ENCODE assay signal across 11 cellular contexts in genomic region chr17:2211661-2212327, GRCh38.
A peak's percentile ranks its signal among the peaks of the same experiment; 100 is the strongest.
DNase-seq lines count a peak whose midpoint lies in the region; ATAC-seq and TF ChIP-seq lines count a peak whose summit lies in the region.
"Had no signal": no experiment of that assay in that cellular context is flagged by ENCODE, and none has a peak within 500 bp of the region (broad histone marks: within the 10 kb centered on the region; RNA-seq: fewer than 3 reads in every experiment).

No MANE protein-coding gene starts in this region.

- H3K27me3 ChIP-seq in adrenal gland = no peaks in the 10 kb centered on the region
- H3K27me3 ChIP-seq in mesenchymal stem cell (ENCODE audit: control insufficient read depth in 1 of 2, insufficient read depth in 1 of 2, low read length in 2 of 2) = no peaks in the 10 kb centered on the region
- H3K27me3 ChIP-seq in tibial nerve = no peaks in the 10 kb centered on the region
- H3K27me3 ChIP-seq: testis had no signal

- H3K23ac ChIP-seq in mesenchymal stem cell (ENCODE audit: low read length in 2 of 2) = no peak overlapping the region

- TF ChIP-seq POLR2A in adrenal gland (IDR thresholded peaks at IDR 0.05) = no peak
- no peak for TF ChIP-seq POLR2A in tibial nerve (IDR thresholded peaks at IDR 0.05)

- no peak for DNase-seq in activated naive CD4-positive, alpha-beta T cell treated with anti-CD3 and anti-CD28 coated beads, Interleukin-2, amount 50 U/mL, for 16 hours
- DNase-seq in adrenal gland = peak in 1 of 7 donors; percentile 34
- no peak for DNase-seq in mesenchymal stem cell
- DNase-seq in tibial nerve (ENCODE audit: low spot score in 2 of 2) = no peak
- DNase-seq in epidermal melanocyte (ENCODE audit: insufficient read length, low spot score) = no peak
- no peak for DNase-seq in DMS114 treated with DMSO at 0.1 percent for 48 hours (lab: John Stamatoyannopoulos, UW; ENCODE audit: unreplicated experiment)
- DNase-seq: NCI-H1048 had no signal

- no peaks in the 10 kb centered on the region for H3K9me3 Mint-ChIP-seq in activated naive CD4-positive, alpha-beta T cell treated with anti-CD3 and anti-CD28 coated beads, Interleukin-2, amount 50 U/mL, for 24 hours

- H2AFZ ChIP-seq in mesenchymal stem cell (ENCODE audit: low read depth, low read length) = no peak overlapping the region

- no peak overlapping the region for H3K14ac ChIP-seq in mesenchymal stem cell (ENCODE audit: low read length in 2 of 2)

- H3K9me3 ChIP-seq in adrenal gland (replicated peaks in 1 of 3) (no peaks in the 10 kb centered on the region), mesenchymal stem cell (ENCODE audit: control insufficient read depth, low read length) (no peaks in the 10 kb centered on the region), tibial nerve (no peaks in the 10 kb centered on the region)
- H3K9me3 ChIP-seq: testis had no signal

- H3K4me3 Mint-ChIP-seq in activated naive CD4-positive, alpha-beta T cell treated with anti-CD3 and anti-CD28 coated beads, Interleukin-2, amount 50 U/mL, for 24 hours = peak overlapping the region; percentile 8
- H3K4me3 Mint-ChIP-seq: B cell had no signal

- peaks cover 37 to 55% of the 10 kb centered on the region in 2 donors for H3K4me1 ChIP-seq in adrenal gland (replicated peaks in 1 of 2)
- peaks cover 27% of the 10 kb centered on the region for H3K4me1 ChIP-seq in mesenchymal stem cell (ENCODE audit: control insufficient read depth, insufficient read depth, low read depth, low read length)
- peaks cover 0 to 75% (median 39%) of the 10 kb centered on the region in 4 donors for H3K4me1 ChIP-seq in tibial nerve

- H3K4me1 Mint-ChIP-seq in activated naive CD4-positive, alpha-beta T cell treated with anti-CD3 and anti-CD28 coated beads, Interleukin-2, amount 50 U/mL, for 24 hours = peaks cover 71% of the 10 kb centered on the region

- TF ChIP-seq CTCF in adrenal gland (IDR thresholded peaks at IDR 0.05) = no peak
- TF ChIP-seq CTCF in tibial nerve (IDR thresholded peaks at IDR 0.05) = no peak

- H3K36me3 ChIP-seq in adrenal gland (replicated peaks in 1 of 2) = no peaks in the 10 kb centered on the region
- peaks cover 3 to 21% of the 10 kb centered on the region in 2 experiments for H3K36me3 ChIP-seq in mesenchymal stem cell (ENCODE audit: control insufficient read depth in 1 of 2, insufficient read depth in 2 of 2, low read depth in 1 of 2, low read length in 2 of 2)
- peaks cover 0 to 6% (median 0%) of the 10 kb centered on the region in 3 donors for H3K36me3 ChIP-seq in tibial nerve

- peaks cover 16% of the 10 kb centered on the region for H3K79me1 ChIP-seq in mesenchymal stem cell (replicated peaks; ENCODE audit: low read length, poor library complexity, severe bottlenecking)

- H2BK12ac ChIP-seq in mesenchymal stem cell (ENCODE audit: low read length in 2 of 2) = peak overlapping the region in 1 of 2 experiments; percentile 6

- H2BK15ac ChIP-seq in mesenchymal stem cell (ENCODE audit: low read depth, poor library complexity, severe bottlenecking) = no peak overlapping the region

- no peak for ATAC-seq in HG02588 (IDR thresholded peaks at IDR 0.05; ENCODE audit: unreplicated experiment)

- no peak overlapping the region for H2BK5ac ChIP-seq in mesenchymal stem cell (ENCODE audit: low read depth, low read length, poor library complexity, severe bottlenecking)

- no peak overlapping the region for H3K4me3 ChIP-seq in adrenal gland
- peak overlapping the region in 1 of 2 experiments; percentile 68 for H3K4me3 ChIP-seq in mesenchymal stem cell (ENCODE audit: insufficient read depth in 1 of 2, low read depth in 1 of 2, low read length in 2 of 2)
- H3K4me3 ChIP-seq in tibial nerve = no peak overlapping the region
- H3K4me3 ChIP-seq: testis had no signal

- 92 to 97% (median 95%) methylated on average over 5 of the region's 5 CpGs for WGBS in adrenal gland, 4 donors
- 94% methylated on average over 4 of the region's 5 CpGs for WGBS in mesenchymal stem cell
- WGBS in tibial nerve, 2 donors = 81 to 84% methylated on average over 5 of the region's 5 CpGs

- H2BK120ac ChIP-seq in mesenchymal stem cell (ENCODE audit: low read depth, low read length) = peak overlapping the region; percentile 21

- no peak for TF ChIP-seq EP300 in tibial nerve (IDR thresholded peaks at IDR 0.05)

- H3K36me3 Mint-ChIP-seq in activated naive CD4-positive, alpha-beta T cell treated with anti-CD3 and anti-CD28 coated beads, Interleukin-2, amount 50 U/mL, for 24 hours = peaks cover 5% of the 10 kb centered on the region

- H4K8ac ChIP-seq in mesenchymal stem cell (ENCODE audit: low read length) = no peak overlapping the region

- no peak overlapping the region for H3K4ac ChIP-seq in mesenchymal stem cell (ENCODE audit: low read depth in 1 of 2, low read length in 2 of 2)

- peak overlapping the region; percentile 65 for H2AK5ac ChIP-seq in mesenchymal stem cell (ENCODE audit: low read length, severe bottlenecking)

- H4K91ac ChIP-seq in mesenchymal stem cell (ENCODE audit: low read length) = peak overlapping the region; percentile 6

- H3K18ac ChIP-seq in mesenchymal stem cell (ENCODE audit: low read depth in 1 of 2, low read length in 2 of 2) = peak overlapping the region in 1 of 2 experiments; percentile 1

- H3K27ac Mint-ChIP-seq in activated naive CD4-positive, alpha-beta T cell treated with anti-CD3 and anti-CD28 coated beads, Interleukin-2, amount 50 U/mL, for 24 hours = peak overlapping the region; percentile 68

- H3K9ac ChIP-seq in mesenchymal stem cell (ENCODE audit: low read length) = peak overlapping the region; percentile 96

- peak overlapping the region in 3 of 5 donors; percentile 85 to 95 (median 94) for H3K27ac ChIP-seq in adrenal gland
- H3K27ac ChIP-seq in mesenchymal stem cell (ENCODE audit: low read length, poor library complexity, severe bottlenecking) = no peak overlapping the region
- H3K27ac ChIP-seq in tibial nerve = peak overlapping the region in 3 of 4 donors; percentile 83 to 95 (median 88)

- H3K27me3 Mint-ChIP-seq in activated naive CD4-positive, alpha-beta T cell treated with anti-CD3 and anti-CD28 coated beads, Interleukin-2, amount 50 U/mL, for 24 hours = no peaks in the 10 kb centered on the region
- H3K27me3 Mint-ChIP-seq: B cell had no signal

- H3K4me2 ChIP-seq in mesenchymal stem cell (ENCODE audit: low read length, poor library complexity, severe bottlenecking) = no peak overlapping the region

- intact Hi-C loops in adrenal gland (cut with DNase I) = no loop called here
